Comparison of ENCODE assay signal across 15 cellular contexts in genomic region chr3:105387122-105387751, GRCh38. TPM values are rescaled to one million over a fixed set of nuclear protein-coding genes. Genes with fewer than 3 reads are reported as not detected.
DNase-seq lines count a peak whose midpoint lies in the region; ATAC-seq, FAIRE-seq and TF ChIP-seq lines count a peak whose summit lies in the region.
"Had no signal": no experiment of that assay in that cellular context is flagged by ENCODE, and none has a peak within 500 bp of the region (broad histone marks: within the 10 kb centered on the region; RNA-seq: fewer than 3 reads in every experiment).

No MANE protein-coding gene starts in this region.

- in situ Hi-C loops in gastrocnemius medialis (cut with MboI; ENCODE audit: low sequenced_read_pairs in 4 of 4) = no loop called here

- H3K27me3 Mint-ChIP-seq in GM23338 (ENCODE audit: insufficient read depth, low read depth, poor library complexity) = no peaks in the 10 kb centered on the region
- H3K27me3 Mint-ChIP-seq: IgD-negative memory B cell had no signal

- peak; percentile 96 for FAIRE-seq in A549 (lab: Jason Lieb, UNC)
- FAIRE-seq in keratinocyte (lab: Jason Lieb, UNC) = peak; percentile 79

- no peak overlapping the region for H3K27ac Mint-ChIP-seq in GM23338

- peak; percentile 15 to 53; a peak in 2 of 5 replicates for TF ChIP-seq RAD21 in A549 (conservative IDR thresholded peaks at IDR 0.05 in 1 of 2, IDR thresholded peaks at IDR 0.05 in 1 of 2)

- no peaks in the 10 kb centered on the region for H3K9me1 ChIP-seq in keratinocyte (ENCODE audit: control insufficient read depth, extremely low read depth, insufficient read depth, low read length)

- dilution Hi-C loops in keratinocyte (cut with MboI; ENCODE audit: extremely low pct_ligation_motif_present, low sequenced_read_pairs) = no loop called here

- H3K9me3 ChIP-seq in A549 (peaks cover 21% of the 10 kb centered on the region), body of pancreas (no peaks in the 10 kb centered on the region), keratinocyte (ENCODE audit: control insufficient read depth, low read depth, low read length) (no peaks in the 10 kb centered on the region), gastrocnemius medialis (peaks cover 0 to 2% (median 0%) of the 10 kb centered on the region in 3 donors)
- H3K9me3 ChIP-seq: psoas muscle had no signal

- intact Hi-C loops in body of pancreas (cut with DNase I) = no loop called here
- intact Hi-C loops in gastrocnemius medialis (cut with DNase I; ENCODE audit: low total_unique reads) = no loop called here

- WGBS in A549 (ENCODE audit: missing lambda C conversion rate) = under 1% methylated on average over 5 of the region's 5 CpGs
- 33 to 34% methylated on average over 5 of the region's 5 CpGs for WGBS in body of pancreas, 2 donors

- peaks cover 31% of the 10 kb centered on the region; the same call in 2 of the 3 replicates for H3K36me3 Mint-ChIP-seq in GM23338 (ENCODE audit: low read depth)

- DNase-seq in A549 (ENCODE audit: low read depth in 1 of 2, low spot score in 1 of 2) = peak; percentile 27 to 93
- DNase-seq in HCEC 1CT = peak; percentile 81
- DNase-seq in body of pancreas = no peak
- DNase-seq in keratinocyte (ENCODE audit: low read depth, low spot score) = no peak
- DNase-seq in GM23338 (ENCODE audit: low spot score) = no peak
- no peak for DNase-seq in dedifferentiated amniotic fluid mesenchymal stem cell (ENCODE audit: extremely low spot score)
- no peak for DNase-seq in cerebellum (ENCODE audit: low spot score)
- no peak for DNase-seq in gastrocnemius medialis
- DNase-seq: activated CD8-positive, alpha-beta memory T cell treated with anti-CD3 and anti-CD28 coated beads, Interleukin-2, amount 50 U/mL, for 4 hours; adrenal gland; mucosa of descending colon; NCI-H1694; psoas muscle had no signal

- no peak for TF ChIP-seq CTCF in A549 (IDR thresholded peaks at IDR 0.05)
- TF ChIP-seq CTCF in body of pancreas (IDR thresholded peaks at IDR 0.05) = no peak
- no peak for TF ChIP-seq CTCF in keratinocyte (optimal IDR thresholded peaks at IDR 0.05 in 1 of 3, IDR thresholded peaks at IDR 0.05 in 1 of 3, conservative IDR thresholded peaks at IDR 0.05 in 1 of 3; ENCODE audit: extremely low read depth in 1 of 3, insufficient read depth in 2 of 3, low read length in 3 of 3)
- no peak for TF ChIP-seq CTCF in GM23338 (conservative IDR thresholded peaks at IDR 0.05; ENCODE audit: low read depth in 2 of 2)
- TF ChIP-seq CTCF in gastrocnemius medialis (IDR thresholded peaks at IDR 0.05 in 4 of 5, conservative IDR thresholded peaks at IDR 0.05 in 1 of 5) = no peak

- H3K4me3 Mint-ChIP-seq in GM23338 = no peak overlapping the region

- no peak overlapping the region for H2AFZ ChIP-seq in keratinocyte (ENCODE audit: control insufficient read depth, low read length)
- no peak overlapping the region for H2AFZ ChIP-seq in GM23338

- H3K4me3 ChIP-seq in A549 = peak overlapping the region; percentile 32
- no peak overlapping the region for H3K4me3 ChIP-seq in body of pancreas
- peak overlapping the region in 2 of 3 experiments; percentile 42 to 54 for H3K4me3 ChIP-seq in keratinocyte (ENCODE audit: control insufficient read depth in 2 of 3, extremely low read depth in 1 of 3, insufficient read depth in 2 of 3, low read depth in 1 of 3, low read length in 3 of 3)
- H3K4me3 ChIP-seq in GM23338 = no peak overlapping the region
- no peak overlapping the region for H3K4me3 ChIP-seq in gastrocnemius medialis
- H3K4me3 ChIP-seq: adrenal gland, mucosa of descending colon, psoas muscle had no signal

- no peaks in the 10 kb centered on the region for H3K36me3 ChIP-seq in body of pancreas (replicated peaks in 1 of 2; ENCODE audit: insufficient read depth in 1 of 2, low read depth in 2 of 2)
- no peaks in the 10 kb centered on the region for H3K36me3 ChIP-seq in keratinocyte (ENCODE audit: control insufficient read depth in 2 of 2, extremely low read depth in 1 of 2, insufficient read depth in 2 of 2, low read length in 2 of 2)
- H3K36me3 ChIP-seq in GM23338 (ENCODE audit: insufficient read depth) = no peaks in the 10 kb centered on the region
- H3K36me3 ChIP-seq in gastrocnemius medialis = no peaks in the 10 kb centered on the region
- H3K36me3 ChIP-seq: adrenal gland had no signal

- CTCF ChIA-PET in A549 (lab: Yijun Ruan, JAX) = no interaction called here

- no peaks in the 10 kb centered on the region for H3F3A ChIP-seq in GM23338 (replicated peaks; ENCODE audit: low read depth)

- H3K4me1 ChIP-seq in A549 (peaks cover 40% of the 10 kb centered on the region), body of pancreas (peaks cover 13% of the 10 kb centered on the region), keratinocyte (ENCODE audit: control insufficient read depth, extremely low read depth, insufficient read depth, low read length) (peaks cover 24% of the 10 kb centered on the region), GM23338 (ENCODE audit: insufficient read depth) (no peaks in the 10 kb centered on the region), gastrocnemius medialis (no peaks in the 10 kb centered on the region)
- H3K4me1 ChIP-seq: psoas muscle had no signal

- peak overlapping the region; percentile 57 for H3K9ac ChIP-seq in keratinocyte (ENCODE audit: control insufficient read depth, extremely low read depth, insufficient read depth, low read length)

- no peaks in the 10 kb centered on the region for H4K20me1 ChIP-seq in keratinocyte (ENCODE audit: control insufficient read depth, extremely low read depth, insufficient read depth, low read length)
- H4K20me1 ChIP-seq in GM23338 (replicated peaks; ENCODE audit: insufficient read depth) = no peaks in the 10 kb centered on the region

- H3K79me2 ChIP-seq in keratinocyte (ENCODE audit: control insufficient read depth, insufficient read depth, low read length) (peaks cover 73% of the 10 kb centered on the region), GM23338 (replicated peaks; ENCODE audit: insufficient read depth) (peaks cover 36% of the 10 kb centered on the region)

- H3K9me2 ChIP-seq in GM23338 (ENCODE audit: insufficient read depth) = no peaks in the 10 kb centered on the region

- H3K27me3 ChIP-seq in body of pancreas = no peaks in the 10 kb centered on the region
- H3K27me3 ChIP-seq in keratinocyte (ENCODE audit: control insufficient read depth, extremely low read depth, insufficient read depth, low read length) = no peaks in the 10 kb centered on the region
- no peaks in the 10 kb centered on the region for H3K27me3 ChIP-seq in GM23338 (ENCODE audit: insufficient read depth)
- no peaks in the 10 kb centered on the region for H3K27me3 ChIP-seq in gastrocnemius medialis
- H3K27me3 ChIP-seq: adrenal gland had no signal

- POLR2A ChIA-PET in A549 (lab: Yijun Ruan, JAX) = interaction anchor here (1.0 kb wide), 1 partner anchor 15 kb away, joined by 3 read pairs; no protein-coding TSS in a partner anchor

- H3K4me2 ChIP-seq in A549 (peak overlapping the region; percentile 82), keratinocyte (ENCODE audit: control insufficient read depth, extremely low read depth, insufficient read depth, low read depth, low read length) (peak overlapping the region; percentile 49), GM23338 (no peak overlapping the region)

- TF ChIP-seq POLR2A in A549 (IDR thresholded peaks at IDR 0.05; ENCODE audit: low read length) = no peak
- no peak for TF ChIP-seq POLR2A in body of pancreas (IDR thresholded peaks at IDR 0.05)
- no peak for TF ChIP-seq POLR2A in gastrocnemius medialis (IDR thresholded peaks at IDR 0.05)

- peak; percentile 78 to 89 for TF ChIP-seq EP300 in A549 (IDR thresholded peaks at IDR 0.05)

- peaks cover 28% of the 10 kb centered on the region for H3K9me3 Mint-ChIP-seq in GM23338

- H3K27ac ChIP-seq in A549 (peak overlapping the region; percentile 85 to 87), body of pancreas (peak overlapping the region in 1 of 4 donors; percentile 37), keratinocyte (ENCODE audit: control insufficient read depth, insufficient read depth, low read length) (peak overlapping the region; percentile 78), GM23338 (ENCODE audit: low read depth) (no peak overlapping the region), gastrocnemius medialis (no peak overlapping the region)
- H3K27ac ChIP-seq: adrenal gland, psoas muscle, VCaP had no signal

- no peaks in the 10 kb centered on the region for H3K4me1 Mint-ChIP-seq in GM23338

- peak; percentile 94 to 96 for ATAC-seq in A549
- peak; percentile 67 for ATAC-seq in body of pancreas
- ATAC-seq in GM23338 = no peak
- no peak for ATAC-seq in gastrocnemius medialis
- ATAC-seq: mucosa of descending colon, psoas muscle had no signal

TF ChIP-seq in A549, 52 proteins besides CTCF, POLR2A, EP300 and RAD21 (continues in another document):
- TF ChIP-seq JUN (IDR thresholded peaks at IDR 0.05) = peak; percentile 84 to 97
- peak; percentile 66 for TF ChIP-seq HES2 (IDR thresholded peaks at IDR 0.05)

TF ChIP-seq in GM23338, 12 proteins besides CTCF, POLR2A, EP300 and RAD21 (continues in another document):
- TF ChIP-seq ZNF114 (CRISPR knock-in tag; IDR thresholded peaks at IDR 0.05) (no peak), POLR2AphosphoS5 (IDR thresholded peaks at IDR 0.05; ENCODE audit: low read depth) (no peak)

RNA-seq across cellular contexts. Expression of gene ALCAM, which starts 20.5 kb away (rescaled TPM):
- polyA plus RNA-seq in A549 (2011; rRNA removed) = 145 and 170 TPM in 2 replicates
- 15.0 and 15.4 TPM in 2 replicates for polyA plus RNA-seq in A549 (2012; cell fraction: cytosol; rRNA removed)
- polyA plus RNA-seq in A549 (2012; cell fraction: nucleus; rRNA removed) = 17.2 and 18.6 TPM in 2 replicates
- polyA plus RNA-seq in A549 (2017; fragmentation: RNase III; extraction: RNeasy Plus Mini Kit Qiagen cat#74134 plus additional on column Dnase treatment) = 53.1 to 57.1 TPM (median 54.2 TPM) in 3 replicates
- polyA minus RNA-seq in A549 (2011; rRNA and poly(A)+ RNA removed) = 67.2 and 68.7 TPM in 2 replicates
- 10 to 100 TPM; 34.8 to 35.3 TPM for total RNA-seq in body of pancreas
- polyA plus RNA-seq in keratinocyte = 49.9 to 71.3 TPM (median 67.6 TPM) in 3 replicates
- 38.9 TPM for polyA plus RNA-seq in keratinocyte (2011; ENCODE audit: low read depth)
- polyA plus RNA-seq in keratinocyte (2011; cell fraction: cytosol; rRNA removed) = 16.5 and 38.3 TPM in 2 replicates
- polyA plus RNA-seq in keratinocyte (2011; cell fraction: nucleus; rRNA removed) = 54.5 and 77.6 TPM in 2 replicates
- polyA plus RNA-seq in keratinocyte (2012; ENCODE audit: low replicate concordance) = 22.5 and 56.2 TPM in 2 replicates
- 19.3 to 124 TPM (median 59.1 TPM) in 3 replicates for polyA minus RNA-seq in keratinocyte
- polyA minus RNA-seq in keratinocyte (2011; cell fraction: cytosol; rRNA and poly(A)+ RNA removed) = 37.8 TPM
- 84.6 and 158 TPM in 2 replicates for polyA minus RNA-seq in keratinocyte (2011; cell fraction: nucleus; rRNA and poly(A)+ RNA removed)
- 29.7 and 36.0 TPM in 2 replicates for total RNA-seq in GM23338 (2014; rRNA removed; shearing (Covaris generic))
- 11.3 and 14.2 TPM in 2 replicates for polyA plus RNA-seq in GM23338 (2016; fragmentation: Nextera tagmentation; extraction: Ambion mirVana)
- total RNA-seq in cerebellum = 68.6 TPM
- 1 to 10 TPM in 3 of 4 donors, under 1 TPM in 1; 0.82 to 3.5 (median 1.6) TPM for total RNA-seq in gastrocnemius medialis

Comparison
In these comparisons a context has a peak if more than half of its experiments do, and no peak if none do; other contexts are left out.
1. ATAC-seq: peak in A549 (2 of 2) and body of pancreas (single experiment); none in GM23338 (single experiment) and gastrocnemius medialis (0 of 2).
2. DNase-seq: peak in A549 (2 of 2) and HCEC 1CT (single experiment); none in body of pancreas (0 of 4), keratinocyte (single experiment), GM23338 (single experiment), dedifferentiated amniotic fluid mesenchymal stem cell (single experiment), cerebellum (single experiment) and gastrocnemius medialis (0 of 2).
3. H3K27ac ChIP-seq: peak in A549 (2 of 2) and keratinocyte (single experiment); none in GM23338 (single experiment) and gastrocnemius medialis (0 of 4).
4. H3K4me3 ChIP-seq: peak in A549 (single experiment) and keratinocyte (2 of 3); none in body of pancreas (0 of 2), GM23338 (single experiment) and gastrocnemius medialis (0 of 4).